10 cellular contexts compared by ENCODE assay signal in genomic region chr17:10105513-10106001, GRCh38.
DNase-seq lines count a peak whose midpoint lies in the region; ATAC-seq and TF ChIP-seq lines count a peak whose summit lies in the region.
"Had no signal": no experiment of that assay in that cellular context is flagged by ENCODE, and none has a peak within 500 bp of the region (broad histone marks: within the 10 kb centered on the region; RNA-seq: fewer than 3 reads in every experiment).

No MANE protein-coding gene starts in this region.

- H3K36me3 ChIP-seq in adipocyte (ENCODE audit: control insufficient read depth, insufficient read depth, low read length, severe bottlenecking), result no peaks in the 10 kb centered on the region
- no peaks in the 10 kb centered on the region for H3K36me3 ChIP-seq in gastroesophageal sphincter

- 25 to 63% methylated on average over 10 of the region's 10 CpGs for WGBS in gastroesophageal sphincter (ENCODE audit: low coverage in 1 of 2), 2 donors

- no peak overlapping the region for H3K4me3 ChIP-seq in adipocyte (ENCODE audit: low read length)
- no peak overlapping the region for H3K4me3 ChIP-seq in gastroesophageal sphincter

- no peak for TF ChIP-seq EP300 in gastroesophageal sphincter (IDR thresholded peaks at IDR 0.05)

- DNase-seq in adipocyte (ENCODE audit: low read depth), result peak; percentile 66
- DNase-seq in mucosa of gallbladder (ENCODE audit: low spot score), result peak; percentile 50
- DNase-seq in SHP77 (lab: John Stamatoyannopoulos, UW), result no peak
- no peak for DNase-seq in NCI-H1417 treated with DMSO at 0.1 percent for 48 hours (lab: John Stamatoyannopoulos, UW)
- no peak for DNase-seq in cerebellar cortex (ENCODE audit: low spot score)
- DNase-seq in effector CD8-positive, alpha-beta T cell (lab: John Stamatoyannopoulos, UW), result no peak
- DNase-seq: activated CD4-positive, alpha-beta T cell treated with anti-CD3 and anti-CD28 coated beads, Interleukin-2, amount 50 U/mL, for 4 hours; COR-L47 had no signal

- TF ChIP-seq CTCF in gastroesophageal sphincter (IDR thresholded peaks at IDR 0.05), result no peak

- H3K9me3 ChIP-seq in adipocyte (ENCODE audit: control insufficient read depth, low read length) (no peaks in the 10 kb centered on the region), gastroesophageal sphincter (no peaks in the 10 kb centered on the region)

- peak overlapping the region in 3 of 4 donors; percentile 56 to 76 (median 68) for H3K27ac ChIP-seq in gastroesophageal sphincter

- H3K27me3 ChIP-seq in adipocyte (replicated peaks; ENCODE audit: control insufficient read depth, insufficient read depth, low read length) (no peaks in the 10 kb centered on the region), gastroesophageal sphincter (no peaks in the 10 kb centered on the region)

- H3K9ac ChIP-seq in adipocyte (ENCODE audit: low read length), result no peak overlapping the region

- peaks cover 9% of the 10 kb centered on the region for H3K4me1 ChIP-seq in adipocyte (ENCODE audit: control insufficient read depth, insufficient read depth, low read length)
- H3K4me1 ChIP-seq in gastroesophageal sphincter, result peaks cover 0 to 15% (median 7%) of the 10 kb centered on the region in 3 donors

- no peak for TF ChIP-seq POLR2A in gastroesophageal sphincter (IDR thresholded peaks at IDR 0.05)

- ATAC-seq in gastroesophageal sphincter, result peak; percentile 92
- ATAC-seq: Panc1 had no signal

Comparison
In these comparisons a context has a peak if more than half of its experiments do, and no peak if none do; other contexts are left out.
1. DNase-seq: peak in adipocyte (single experiment) and mucosa of gallbladder (single experiment); none in SHP77 (0 of 2), NCI-H1417 treated with DMSO at 0.1 percent for 48 hours (single experiment), cerebellar cortex (single experiment) and effector CD8-positive, alpha-beta T cell (single experiment).